11 cellular contexts compared by ENCODE assay signal in the genomic region with DNA sequence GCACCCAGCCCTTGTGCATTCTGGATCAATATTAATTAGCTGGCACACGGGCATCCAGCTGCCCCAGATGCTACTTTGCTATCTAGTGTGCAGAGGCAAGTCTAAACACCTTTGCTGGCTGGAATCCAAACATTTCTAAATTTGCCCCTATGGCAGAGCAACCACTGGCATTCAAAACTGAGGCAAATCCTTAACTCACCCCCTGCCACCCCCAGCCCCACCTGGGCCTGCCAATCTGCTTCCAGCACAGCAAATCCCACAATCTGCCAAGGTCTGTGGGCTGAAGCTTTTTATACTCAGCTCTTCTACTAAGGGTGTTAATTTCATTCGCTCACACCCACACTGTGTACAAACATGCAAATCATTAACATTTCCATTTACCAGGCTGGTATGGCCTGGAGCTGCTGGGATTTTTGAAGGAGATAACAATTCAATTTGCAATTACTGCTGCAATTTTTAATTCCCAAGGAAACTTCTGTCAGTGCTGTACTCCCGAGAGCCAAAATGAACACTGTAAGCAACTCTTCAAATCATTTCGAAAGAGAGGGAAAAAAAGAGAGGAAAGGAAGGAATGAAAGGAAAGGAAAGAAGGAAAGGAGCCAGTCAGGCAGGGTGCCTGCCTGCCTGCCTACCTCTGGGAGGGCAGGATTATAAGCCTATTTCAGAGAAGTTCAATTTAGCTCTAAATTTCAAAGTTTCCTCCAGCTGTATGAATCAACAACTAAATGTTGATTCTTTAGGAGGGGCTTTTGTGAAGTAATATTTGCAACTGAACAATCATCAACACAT. TPM values are rescaled to one million over a fixed set of nuclear protein-coding genes. Genes with fewer than 3 reads are reported as not detected.
DNase-seq lines count a peak whose midpoint lies in the region; ATAC-seq, FAIRE-seq and TF ChIP-seq lines count a peak whose summit lies in the region.
"Had no signal": no experiment of that assay in that cellular context is flagged by ENCODE, and none has a peak within 500 bp of the region (broad histone marks: within the 10 kb centered on the region; RNA-seq: fewer than 3 reads in every experiment).

No MANE protein-coding gene starts in this region.

- H3K4me3 ChIP-seq in SK-N-SH (ENCODE audit: low read depth in 2 of 2, low read length in 1 of 2) (no peak overlapping the region), epithelial cell of esophagus (ENCODE audit: low read length) (no peak overlapping the region), small intestine (ENCODE audit: low read depth in 1 of 2, low read length in 2 of 2) (no peak overlapping the region)
- H3K4me3 ChIP-seq: thyroid gland had no signal

- no peaks in the 10 kb centered on the region for H3F3A ChIP-seq in SK-N-SH (replicated peaks; ENCODE audit: insufficient read depth)

- H3K27me3 ChIP-seq in SK-N-SH (ENCODE audit: insufficient read depth) = no peaks in the 10 kb centered on the region
- no peaks in the 10 kb centered on the region for H3K27me3 ChIP-seq in small intestine (ENCODE audit: control insufficient read depth in 2 of 2, insufficient read depth in 2 of 2, low read length in 2 of 2)
- H3K27me3 ChIP-seq: thyroid gland had no signal

- DNase-seq in SK-N-SH (no peak), NCI-H524 treated with DMSO at 0.1 percent for 48 hours (lab: John Stamatoyannopoulos, UW) (peak; percentile 90), epithelial cell of esophagus (ENCODE audit: low read depth) (peak; percentile 65), small intestine (peak; percentile 38), NCI-H446 treated with DMSO at 0.1 percent for 48 hours (lab: John Stamatoyannopoulos, UW) (no peak)
- DNase-seq: activated CD8-positive, alpha-beta memory T cell treated with anti-CD3 and anti-CD28 coated beads, Interleukin-2, amount 50 U/mL, for 4 hours; Right ventricle myocardium superior; thyroid gland had no signal

- no peak for ATAC-seq in SK-N-SH treated with all-trans-retinoic acid at 6 μM for 48 hours
- no peak for ATAC-seq in GM18519 (IDR thresholded peaks at IDR 0.05; ENCODE audit: low FRiP score, unreplicated experiment)
- no peak for ATAC-seq in GM19023 (IDR thresholded peaks at IDR 0.05; ENCODE audit: unreplicated experiment)

- H3K79me2 ChIP-seq in SK-N-SH (ENCODE audit: insufficient read depth) = peaks cover 50% of the 10 kb centered on the region

- no peak for TF ChIP-seq RAD21 in SK-N-SH (IDR thresholded peaks at IDR 0.05; ENCODE audit: low read length)

- H3K9me2 ChIP-seq in SK-N-SH = no peaks in the 10 kb centered on the region

- WGBS in SK-N-SH (ENCODE audit: low lambda C conversion rate) = 92% methylated on average over 4 of the region's 4 CpGs
- WGBS in small intestine, 3 donors = 13 to 59% (median 33%) methylated on average over 4 of the region's 4 CpGs

- H3K9me3 ChIP-seq in SK-N-SH (no peaks in the 10 kb centered on the region), small intestine (ENCODE audit: control insufficient read depth, low read depth) (no peaks in the 10 kb centered on the region)
- H3K9me3 ChIP-seq: thyroid gland had no signal

- H3K4me2 ChIP-seq in SK-N-SH = no peak overlapping the region

- FAIRE-seq in small intestine (lab: Jason Lieb, UNC) = no peak

- no peaks in the 10 kb centered on the region for H3K36me3 ChIP-seq in SK-N-SH (replicated peaks in 1 of 2; ENCODE audit: control insufficient read depth in 1 of 2, insufficient read depth in 2 of 2, low read length in 1 of 2)
- H3K36me3 ChIP-seq in small intestine (ENCODE audit: control insufficient read depth in 2 of 2, insufficient read depth in 2 of 2, low read length in 2 of 2) = no peaks in the 10 kb centered on the region
- H3K36me3 ChIP-seq: thyroid gland had no signal

- POLR2A ChIA-PET in SK-N-SH (lab: Yijun Ruan, JAX) = interaction anchor here (0.7 kb wide), 1 partner anchor 9 kb away, joined by 3 read pairs; no protein-coding TSS in a partner anchor

- CTCF ChIA-PET in SK-N-SH (lab: Yijun Ruan, JAX) = interaction anchor here (0.5 to 1.7 kb wide), 4 partner anchors 8 to 555 kb away, joined by 3 to 5 read pairs (median 4); no protein-coding TSS in a partner anchor

- no peak overlapping the region for H3K9ac ChIP-seq in SK-N-SH

- TF ChIP-seq EP300 in SK-N-SH (IDR thresholded peaks at IDR 0.05; ENCODE audit: borderline replicate concordance in 1 of 2, low read depth in 1 of 2, low read length in 1 of 2) = peak in 1 of 2 experiments; percentile 1; a peak in 1 of 4 replicates

- H2AFZ ChIP-seq in SK-N-SH (ENCODE audit: low read depth) = no peak overlapping the region

- H4K20me1 ChIP-seq in SK-N-SH (ENCODE audit: insufficient read depth) = peaks cover 18% of the 10 kb centered on the region

- H3K27ac ChIP-seq in SK-N-SH (ENCODE audit: low read depth in 2 of 2, low read length in 1 of 2) = no peak overlapping the region
- no peak overlapping the region for H3K27ac ChIP-seq in small intestine (ENCODE audit: low read depth in 1 of 2, low read length in 1 of 2)

- no peak for TF ChIP-seq CTCF in SK-N-SH (IDR thresholded peaks at IDR 0.05)
- TF ChIP-seq CTCF in epithelial cell of esophagus (IDR thresholded peaks at IDR 0.05; ENCODE audit: insufficient read depth, low read depth, low read length, missing control alignments) = no peak

- H3K4me1 ChIP-seq in SK-N-SH (ENCODE audit: control insufficient read depth in 1 of 2, insufficient read depth in 2 of 2, low read depth in 1 of 2, low read length in 1 of 2) = peaks cover 22 to 29% of the 10 kb centered on the region in 2 experiments; a peak in 2 of 4 replicates
- H3K4me1 ChIP-seq in small intestine (ENCODE audit: control insufficient read depth in 2 of 2, insufficient read depth in 1 of 2, low read depth in 1 of 2, low read length in 1 of 2) = peaks cover 26 to 34% of the 10 kb centered on the region in 2 donors

TF ChIP-seq in SK-N-SH, 30 proteins besides CTCF, POLR2A, EP300 and RAD21:
- TF ChIP-seq TCF12 (IDR thresholded peaks at IDR 0.05) (no peak), CHD2 (IDR thresholded peaks at IDR 0.05; ENCODE audit: low read length, partially characterized antibody) (no peak), RCOR1 (IDR thresholded peaks at IDR 0.05; ENCODE audit: low read length) (0 out of 2 replicates have a peak, but pooled peaks have one; percentile 35), NFIC (IDR thresholded peaks at IDR 0.05; ENCODE audit: borderline replicate concordance) (no peak), RXRA (IDR thresholded peaks at IDR 0.05; ENCODE audit: borderline replicate concordance, low read depth) (no peak), FOXJ3 (CRISPR knock-in tag; IDR thresholded peaks at IDR 0.05) (no peak)

TF ChIP-seq in SK-N-SH treated with all-trans-retinoic acid at 6 μM for 48 hours, 23 proteins besides CTCF, POLR2A, EP300 and RAD21 (continues in another document):
- TF ChIP-seq TSHZ2 (CRISPR knock-in tag; IDR thresholded peaks at IDR 0.05) (no peak), ARNTL (CRISPR knock-in tag; IDR thresholded peaks at IDR 0.05; ENCODE audit: borderline replicate concordance, low read depth) (no peak), CSRNP3 (CRISPR knock-in tag; IDR thresholded peaks at IDR 0.05) (no peak), PPARA (CRISPR knock-in tag; IDR thresholded peaks at IDR 0.05; ENCODE audit: borderline replicate concordance) (no peak), BACH2 (CRISPR knock-in tag; IDR thresholded peaks at IDR 0.05; ENCODE audit: borderline replicate concordance) (no peak), ESRRG (CRISPR knock-in tag; IDR thresholded peaks at IDR 0.05) (no peak), TCF4 (CRISPR knock-in tag; IDR thresholded peaks at IDR 0.05; ENCODE audit: borderline replicate concordance) (no peak)

RNA-seq across cellular contexts. Expression of gene RAPGEF1, which starts 35.5 kb away (rescaled TPM):
- polyA plus RNA-seq in SK-N-SH (2012; rRNA removed) = 26.2 and 27.0 TPM in 2 replicates
- 16.1 and 21.6 TPM in 2 replicates for polyA plus RNA-seq in SK-N-SH (2012; cell fraction: cytosol; rRNA removed)
- 28.8 and 31.1 TPM in 2 replicates for polyA plus RNA-seq in SK-N-SH (2012; cell fraction: nucleus; rRNA removed)
- polyA plus RNA-seq in small intestine = 10 to 100 TPM; 15.4 to 24.6 (median 17.9) TPM

Comparison
In these comparisons a context has a peak if more than half of its experiments do, and no peak if none do; other contexts are left out.
1. DNase-seq: peak in NCI-H524 treated with DMSO at 0.1 percent for 48 hours (single experiment), epithelial cell of esophagus (single experiment) and small intestine (single experiment); none in SK-N-SH (single experiment) and NCI-H446 treated with DMSO at 0.1 percent for 48 hours (single experiment).